ENCODE assay signal across 9 cellular contexts in the genomic region with DNA sequence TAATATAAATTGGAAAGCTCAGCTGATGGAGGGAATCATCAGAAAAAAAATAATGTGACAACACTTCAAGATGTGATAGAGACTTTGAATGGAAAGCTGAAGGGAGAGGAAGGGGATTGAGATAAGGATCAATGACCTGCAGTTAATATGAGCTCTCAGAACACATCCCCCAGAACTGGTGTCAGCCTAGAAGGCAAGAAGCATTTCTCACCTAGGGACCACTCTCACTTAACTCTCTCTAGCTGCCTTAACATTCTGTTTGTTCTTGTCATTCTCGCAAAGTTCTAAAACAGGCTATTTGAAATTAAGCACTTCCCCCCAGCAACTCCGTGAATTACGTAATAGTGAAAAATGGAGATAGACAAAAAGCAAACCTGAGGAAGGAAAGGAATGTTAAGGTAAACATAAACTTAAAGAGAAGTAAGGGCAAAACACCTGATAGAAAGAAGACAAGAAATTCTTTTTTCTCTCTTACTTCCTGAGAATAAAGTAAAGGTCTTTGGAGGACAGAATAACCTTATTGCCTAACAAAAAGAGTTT. TPM values are rescaled to one million over a fixed set of nuclear protein-coding genes. Genes with fewer than 3 reads are reported as not detected.
DNase-seq lines count a peak whose midpoint lies in the region; ATAC-seq and TF ChIP-seq lines count a peak whose summit lies in the region.
"Had no signal": no experiment of that assay in that cellular context is flagged by ENCODE, and none has a peak within 500 bp of the region (broad histone marks: within the 10 kb centered on the region; RNA-seq: fewer than 3 reads in every experiment).

No MANE protein-coding gene starts in this region.

- H3K4me1 Mint-ChIP-seq in CD4-positive, alpha-beta T cell (ENCODE audit: low read depth) = peaks cover 67% of the 10 kb centered on the region
- peaks cover 29% of the 10 kb centered on the region for H3K4me1 Mint-ChIP-seq in activated naive CD8-positive, alpha-beta T cell treated with anti-CD3 and anti-CD28 coated beads, Interleukin-2, amount 10 ng/mL, durations not matched to agents 7 days and 5 days
- H3K4me1 Mint-ChIP-seq in natural killer cell treated with Interleukin-12 subunit alpha and Interleukin-12 subunit beta and Interleukin-15 and Interleukin-18, amount 100 ng/mL, for 72 hours (ENCODE audit: low read depth in 2 of 2) = peaks cover 17 to 18% of the 10 kb centered on the region in 2 donors

- POLR2A ChIA-PET in CD4-positive, alpha-beta T cell (lab: Charles Lee) = interaction anchor here (1.0 to 8.2 kb wide), 11 partner anchors 9 to 1377 kb away, joined by 3 to 312 read pairs (median 8); a partner anchor contains a TSS
- POLR2A ChIA-PET in HCT116 (lab: Charles Lee) = no interaction called here
- POLR2A ChIA-PET in activated naive CD8-positive, alpha-beta T cell treated with anti-CD3 and anti-CD28 coated beads, Interleukin-2, amount 10 ng/mL, durations not matched to agents 7 days and 5 days (lab: Charles Lee) = interaction anchor here (2.0 to 4.1 kb wide), 3 partner anchors 29 to 77 kb away, joined by 7 to 105 read pairs (median 52); no protein-coding TSS in a partner anchor

- H2AFZ ChIP-seq in HCT116 (ENCODE audit: low read depth, low read length, poor library complexity, severe bottlenecking) = no peak overlapping the region

- no peaks in the 10 kb centered on the region for H4K20me1 ChIP-seq in HCT116 (ENCODE audit: insufficient read depth)

- no TSS peak for BruUV-seq in HCT116 (replicated peaks; lab: Mats Ljungman, UMichigan)

- intact Hi-C loops in CD4-positive, alpha-beta T cell (cut with DNase I, micrococcal nuclease) = loop anchor here (2.0 to 10.0 kb wide), 4 partner anchors 23 to 1149 kb away; a partner anchor contains a TSS
- intact Hi-C loops in HCT116 (cut with micrococcal nuclease) = loop anchor here (5.0 kb wide), 1 partner anchor 52 kb away; no protein-coding TSS in a partner anchor

- H3K4me3 Mint-ChIP-seq in CD4-positive, alpha-beta T cell = peak overlapping the region; percentile 91
- H3K4me3 Mint-ChIP-seq in activated naive CD8-positive, alpha-beta T cell treated with anti-CD3 and anti-CD28 coated beads, Interleukin-2, amount 10 ng/mL, durations not matched to agents 7 days and 5 days = peak overlapping the region; percentile 91
- peak overlapping the region; percentile 95 for H3K4me3 Mint-ChIP-seq in natural killer cell treated with Interleukin-12 subunit alpha and Interleukin-12 subunit beta and Interleukin-15 and Interleukin-18, amount 100 ng/mL, for 72 hours

- H3K4me2 ChIP-seq in HCT116 (ENCODE audit: low read length) = peak overlapping the region; percentile 73

- CTCF ChIA-PET in CD4-positive, alpha-beta T cell (lab: Charles Lee) = interaction anchor here (0.9 to 4.6 kb wide), 6 partner anchors 17 to 800 kb away, joined by 3 to 68 read pairs (median 6); a partner anchor contains a TSS
- CTCF ChIA-PET in HCT116 (lab: Charles Lee) = interaction anchor here (1.1 to 1.6 kb wide), 2 partner anchors 62 to 89 kb away, joined by 3 to 5 read pairs; no protein-coding TSS in a partner anchor

- H3K36me3 Mint-ChIP-seq in CD4-positive, alpha-beta T cell (ENCODE audit: low read depth) = peaks cover 8% of the 10 kb centered on the region
- H3K36me3 Mint-ChIP-seq in activated naive CD8-positive, alpha-beta T cell treated with anti-CD3 and anti-CD28 coated beads, Interleukin-2, amount 10 ng/mL, durations not matched to agents 7 days and 5 days = peaks cover 2% of the 10 kb centered on the region
- H3K36me3 Mint-ChIP-seq in natural killer cell treated with Interleukin-12 subunit alpha and Interleukin-12 subunit beta and Interleukin-15 and Interleukin-18, amount 100 ng/mL, for 72 hours = no peaks in the 10 kb centered on the region

- no peaks in the 10 kb centered on the region for H3K27me3 Mint-ChIP-seq in CD4-positive, alpha-beta T cell
- H3K27me3 Mint-ChIP-seq in activated naive CD8-positive, alpha-beta T cell treated with anti-CD3 and anti-CD28 coated beads, Interleukin-2, amount 10 ng/mL, durations not matched to agents 7 days and 5 days = peaks cover 16% of the 10 kb centered on the region
- H3K27me3 Mint-ChIP-seq in natural killer cell treated with Interleukin-12 subunit alpha and Interleukin-12 subunit beta and Interleukin-15 and Interleukin-18, amount 100 ng/mL, for 72 hours = peaks cover 10 to 20% of the 10 kb centered on the region in 2 donors

- H3K27ac ChIP-seq in CD4-positive, alpha-beta T cell (ENCODE audit: low read depth, low read length) = no peak overlapping the region
- no peak overlapping the region for H3K27ac ChIP-seq in HCT116 (ENCODE audit: low read depth, low read length)

- TF ChIP-seq CTCF in CD4-positive, alpha-beta T cell (IDR thresholded peaks at IDR 0.05) = no peak
- TF ChIP-seq CTCF in HCT116 (IDR thresholded peaks at IDR 0.05 in 2 of 3, conservative IDR thresholded peaks at IDR 0.05 in 1 of 3; ENCODE audit: borderline replicate concordance in 1 of 3, insufficient read depth in 1 of 3, low read depth in 2 of 3, low read length in 2 of 3) = no peak

- H3K27me3 ChIP-seq in CD4-positive, alpha-beta T cell (ENCODE audit: control insufficient read depth, insufficient read depth, low read length) = no peaks in the 10 kb centered on the region
- H3K27me3 ChIP-seq in HCT116 (ENCODE audit: insufficient read depth, low read length) = peaks cover 11% of the 10 kb centered on the region

- peak overlapping the region; percentile 90 for H3K27ac Mint-ChIP-seq in CD4-positive, alpha-beta T cell
- H3K27ac Mint-ChIP-seq in activated naive CD8-positive, alpha-beta T cell treated with anti-CD3 and anti-CD28 coated beads, Interleukin-2, amount 10 ng/mL, durations not matched to agents 7 days and 5 days = no peak overlapping the region
- H3K27ac Mint-ChIP-seq in natural killer cell treated with Interleukin-12 subunit alpha and Interleukin-12 subunit beta and Interleukin-15 and Interleukin-18, amount 100 ng/mL, for 72 hours = no peak overlapping the region

- H3K36me3 ChIP-seq in HCT116 (ENCODE audit: control insufficient read depth in 1 of 2, insufficient read depth in 2 of 2, low read length in 2 of 2) = no peaks in the 10 kb centered on the region

- DNase-seq in CD4-positive, alpha-beta T cell = no peak
- DNase-seq in HCT116 (ENCODE audit: low read depth, low spot score) (no peak), SKM-1 treated with dmso at 0.1 percent for 144 hours (lab: John Stamatoyannopoulos, UW; ENCODE audit: unreplicated experiment) (no peak), NCI-H187 (lab: John Stamatoyannopoulos, UW) (no peak), AG20443 (ENCODE audit: low spot score) (no peak)
- DNase-seq in activated naive CD8-positive, alpha-beta T cell treated with anti-CD3 and anti-CD28 coated beads, Interleukin-2, amount 10 ng/mL, durations not matched to agents 7 days and 5 days = no peak
- no peak for DNase-seq in natural killer cell treated with Interleukin-12 subunit alpha and Interleukin-12 subunit beta and Interleukin-15 and Interleukin-18, amount 100 ng/mL, for 72 hours (ENCODE audit: low spot score)
- DNase-seq: DND-41, NCI-H526 treated with DMSO at 0.1 percent for 48 hours had no signal

- peak overlapping the region; percentile 53; the same call in 1 of the 2 replicates for H3K9ac ChIP-seq in HCT116 (ENCODE audit: low read length)

- no peak for TF ChIP-seq RAD21 in HCT116 (IDR thresholded peaks at IDR 0.05; ENCODE audit: low read depth)

- RAD21 ChIA-PET in HCT116 (lab: Charles Lee; ENCODE audit: low non-redundant PET in 1 of 2, low total read pairs in 2 of 2, uncharacterized antibody in 2 of 2, unreplicated experiment in 2 of 2) = no interaction called here

- H3K9me2 ChIP-seq in HCT116 (ENCODE audit: insufficient read depth) = no peaks in the 10 kb centered on the region

- peak overlapping the region in 1 of 2 experiments; percentile 59; a peak in 1 of 4 replicates for H3K4me3 ChIP-seq in HCT116 (replicated peaks in 1 of 2; ENCODE audit: low read depth in 1 of 2, low read length in 2 of 2)

- peaks cover 27 to 32% of the 10 kb centered on the region in 2 experiments for H3K4me1 ChIP-seq in HCT116 (ENCODE audit: control insufficient read depth in 1 of 2, insufficient read depth in 2 of 2, low read length in 2 of 2)

- H3K9me3 ChIP-seq in CD4-positive, alpha-beta T cell (ENCODE audit: control insufficient read depth, low read length) = no peaks in the 10 kb centered on the region
- no peaks in the 10 kb centered on the region for H3K9me3 ChIP-seq in HCT116 (ENCODE audit: control insufficient read depth in 1 of 2, insufficient read depth in 1 of 2, low read depth in 1 of 2, low read length in 2 of 2)

- ATAC-seq in CD4-positive, alpha-beta T cell (ENCODE audit: poor library complexity) = no peak
- ATAC-seq in HCT116 = no peak
- ATAC-seq in activated naive CD8-positive, alpha-beta T cell treated with anti-CD3 and anti-CD28 coated beads, Interleukin-2, amount 10 ng/mL, durations not matched to agents 7 days and 5 days (ENCODE audit: low read depth) = no peak
- no peak for ATAC-seq in natural killer cell treated with Interleukin-12 subunit alpha and Interleukin-12 subunit beta and Interleukin-15 and Interleukin-18, amount 100 ng/mL, for 72 hours

- no peak for TF ChIP-seq POLR2A in HCT116 (IDR thresholded peaks at IDR 0.05; ENCODE audit: borderline replicate concordance, extremely low read depth, insufficient read depth, insufficient read length)

- no peaks in the 10 kb centered on the region for H3K9me3 Mint-ChIP-seq in CD4-positive, alpha-beta T cell
- no peaks in the 10 kb centered on the region for H3K9me3 Mint-ChIP-seq in activated naive CD8-positive, alpha-beta T cell treated with anti-CD3 and anti-CD28 coated beads, Interleukin-2, amount 10 ng/mL, durations not matched to agents 7 days and 5 days
- no peaks in the 10 kb centered on the region for H3K9me3 Mint-ChIP-seq in natural killer cell treated with Interleukin-12 subunit alpha and Interleukin-12 subunit beta and Interleukin-15 and Interleukin-18, amount 100 ng/mL, for 72 hours

- H3K79me2 ChIP-seq in HCT116 (ENCODE audit: insufficient read depth, low read length) = peaks cover 21% of the 10 kb centered on the region

TF ChIP-seq in HCT116, 20 proteins besides CTCF, POLR2A, EP300 and RAD21 (continues in another document):
- no peak for TF ChIP-seq ELF1 (IDR thresholded peaks at IDR 0.05; ENCODE audit: borderline replicate concordance, low read depth)
- TF ChIP-seq EZH2phosphoT487 (IDR thresholded peaks at IDR 0.05; ENCODE audit: borderline replicate concordance) = no peak
- no peak for TF ChIP-seq SP1 (IDR thresholded peaks at IDR 0.05; ENCODE audit: low read depth)
- TF ChIP-seq, protein P1, sequence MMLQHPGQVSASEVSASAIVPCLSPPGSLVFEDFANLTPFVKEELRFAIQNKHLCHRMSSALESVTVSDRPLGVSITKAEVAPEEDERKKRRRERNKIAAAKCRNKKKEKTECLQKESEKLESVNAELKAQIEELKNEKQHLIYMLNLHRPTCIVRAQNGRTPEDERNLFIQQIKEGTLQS (IDR thresholded peaks at IDR 0.05) = no peak
- TF ChIP-seq FOSL1 (IDR thresholded peaks at IDR 0.05; ENCODE audit: low read depth) = no peak

RNA-seq across cellular contexts. Expression of a gene that starts 1.2 kb away (rescaled TPM):
- 10 to 100 TPM; 30.4 to 32.5 TPM for total RNA-seq in CD4-positive, alpha-beta T cell
- total RNA-seq in HCT116 (2021; ENCODE audit: unreplicated experiment) = 64.5 TPM
- 24.3 and 29.5 TPM in 2 replicates for polyA plus RNA-seq in HCT116 (2012)
- total RNA-seq in activated naive CD8-positive, alpha-beta T cell treated with anti-CD3 and anti-CD28 coated beads, Interleukin-2, amount 10 ng/mL, durations not matched to agents 7 days and 5 days = 10 to 100 TPM; 23.4 to 24.2 TPM
- 1 to 10 TPM; 1.7 to 2.7 TPM for total RNA-seq in natural killer cell treated with Interleukin-12 subunit alpha and Interleukin-12 subunit beta and Interleukin-15 and Interleukin-18, amount 100 ng/mL, for 72 hours

Comparison
In these comparisons a context has a peak if more than half of its experiments do, and no peak if none do; other contexts are left out.
1. RNA of a gene that starts 1.2 kb away (total RNA-seq): 64.5 TPM in HCT116 (single experiment), 30.4 to 32.5 TPM in CD4-positive, alpha-beta T cell and 23.4 to 24.2 TPM in activated naive CD8-positive, alpha-beta T cell treated with anti-CD3 and anti-CD28 coated beads, Interleukin-2, amount 10 ng/mL, durations not matched to agents 7 days and 5 days; 1.7 to 2.7 TPM in natural killer cell treated with Interleukin-12 subunit alpha and Interleukin-12 subunit beta and Interleukin-15 and Interleukin-18, amount 100 ng/mL, for 72 hours; every median in the first group is over 4 times any median in the second.
2. Peak in every context shown above with its lines, with median percentiles within 50 percentile points of each other: H3K4me3 Mint-ChIP-seq.